12 cellular contexts compared by ENCODE assay signal in the genomic region with DNA sequence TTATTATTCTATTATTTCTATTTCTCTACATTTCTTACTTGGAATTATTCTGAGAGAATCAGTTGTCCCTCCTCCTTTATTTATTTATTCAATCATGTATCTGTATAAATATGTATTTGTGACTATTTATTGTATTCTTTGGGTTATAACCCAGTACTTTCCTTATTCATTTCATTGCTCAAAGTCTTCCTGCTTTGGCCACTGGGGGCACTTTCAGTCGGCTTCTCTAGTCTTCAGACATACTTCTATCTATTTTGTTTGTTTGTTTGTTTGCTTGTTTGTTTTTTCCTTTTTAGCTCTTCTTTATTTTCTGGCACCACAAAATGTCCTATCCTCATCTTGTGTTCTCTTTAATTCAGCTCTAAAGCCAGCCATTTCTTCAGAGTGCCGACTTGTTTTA.
DNase-seq lines count a peak whose midpoint lies in the region; ATAC-seq and TF ChIP-seq lines count a peak whose summit lies in the region.
"Had no signal": no experiment of that assay in that cellular context is flagged by ENCODE, and none has a peak within 500 bp of the region (broad histone marks: within the 10 kb centered on the region; RNA-seq: fewer than 3 reads in every experiment).

No MANE protein-coding gene starts in this region.

- H3K9me3 Mint-ChIP-seq in Calu3 (ENCODE audit: low read depth, unreplicated experiment) = no peaks in the 10 kb centered on the region
- H3K9me3 Mint-ChIP-seq in activated CD8-positive, alpha-beta T cell treated with anti-CD3 and anti-CD28 coated beads for 36 hours = no peaks in the 10 kb centered on the region

- CTCF ChIA-PET in Calu3 (lab: Charles Lee) = no interaction called here
- CTCF ChIA-PET in activated CD8-positive, alpha-beta T cell treated with anti-CD3 and anti-CD28 coated beads for 36 hours (lab: Charles Lee) = interaction anchor here (1.2 to 3.6 kb wide), 4 partner anchors 11 to 50 kb away, joined by 3 to 23 read pairs (median 5); no protein-coding TSS in a partner anchor

- ATAC-seq in GM18870 (IDR thresholded peaks at IDR 0.05; ENCODE audit: unreplicated experiment) = peak; percentile 44
- no peak for ATAC-seq in left colon
- no peak for ATAC-seq in activated CD8-positive, alpha-beta T cell treated with anti-CD3 and anti-CD28 coated beads for 36 hours

- no peak overlapping the region for H3K4me3 ChIP-seq in AG09309 (ENCODE audit: control insufficient read depth, low read depth, low read length)
- no peak overlapping the region for H3K4me3 ChIP-seq in fibroblast of pulmonary artery (replicated peaks; ENCODE audit: low read depth, low read length)

- H3K4me1 Mint-ChIP-seq in Calu3 (ENCODE audit: low read depth, unreplicated experiment) = no peaks in the 10 kb centered on the region
- H3K4me1 Mint-ChIP-seq in activated CD8-positive, alpha-beta T cell treated with anti-CD3 and anti-CD28 coated beads for 36 hours (ENCODE audit: low read depth) = no peaks in the 10 kb centered on the region

- no peaks in the 10 kb centered on the region for H3K36me3 Mint-ChIP-seq in Calu3 (ENCODE audit: insufficient read depth, unreplicated experiment)
- no peaks in the 10 kb centered on the region for H3K36me3 Mint-ChIP-seq in activated CD8-positive, alpha-beta T cell treated with anti-CD3 and anti-CD28 coated beads for 36 hours (ENCODE audit: low read depth)
- H3K36me3 Mint-ChIP-seq: CD4-positive, alpha-beta memory T cell had no signal

- no peak overlapping the region for H3K27ac Mint-ChIP-seq in Calu3 (ENCODE audit: unreplicated experiment)
- no peak overlapping the region for H3K27ac Mint-ChIP-seq in activated CD8-positive, alpha-beta T cell treated with anti-CD3 and anti-CD28 coated beads for 36 hours
- H3K27ac Mint-ChIP-seq: CD4-positive, alpha-beta memory T cell had no signal

- POLR2A ChIA-PET in activated CD8-positive, alpha-beta T cell treated with anti-CD3 and anti-CD28 coated beads for 36 hours (lab: Charles Lee) = no interaction called here

- no peak overlapping the region for H3K4me3 Mint-ChIP-seq in Calu3 (ENCODE audit: low read depth, unreplicated experiment)
- H3K4me3 Mint-ChIP-seq in activated CD8-positive, alpha-beta T cell treated with anti-CD3 and anti-CD28 coated beads for 36 hours = no peak overlapping the region
- H3K4me3 Mint-ChIP-seq: CD4-positive, alpha-beta memory T cell had no signal

- DNase-seq in AG09309 (ENCODE audit: low read depth) (no peak), OCI-M1 (lab: John Stamatoyannopoulos, UW) (peak; percentile 32), fibroblast of pulmonary artery (ENCODE audit: low read depth) (no peak), left colon (no peak), Calu3 (no peak), glomerular visceral epithelial cell (ENCODE audit: extremely low spot score) (no peak)
- DNase-seq in activated CD8-positive, alpha-beta T cell treated with anti-CD3 and anti-CD28 coated beads for 36 hours = no peak
- DNase-seq: activated CD8-positive, alpha-beta memory T cell treated with anti-CD3 and anti-CD28 coated beads for 24 hours; CD4-positive, alpha-beta memory T cell; hypothalamus; NCI-H1092 treated with DMSO at 0.1 percent for 48 hours had no signal

- intact Hi-C loops in left colon (cut with DNase I, micrococcal nuclease) (no loop called here), Calu3 (cut with micrococcal nuclease; ENCODE audit: unreplicated experiment) (no loop called here)
- intact Hi-C loops in activated CD8-positive, alpha-beta T cell treated with anti-CD3 and anti-CD28 coated beads for 36 hours (cut with micrococcal nuclease) = no loop called here

- H3K27me3 Mint-ChIP-seq in Calu3 (ENCODE audit: unreplicated experiment) = no peaks in the 10 kb centered on the region
- H3K27me3 Mint-ChIP-seq in activated CD8-positive, alpha-beta T cell treated with anti-CD3 and anti-CD28 coated beads for 36 hours = peaks cover 11% of the 10 kb centered on the region

- BruUV-seq in Calu3 (replicated peaks; lab: Mats Ljungman, UMichigan) = no TSS peak

- TF ChIP-seq CTCF in AG09309 (IDR thresholded peaks at IDR 0.05; ENCODE audit: control insufficient read depth, insufficient read depth, low read depth, low read length, missing control alignments) (peak; percentile 45), fibroblast of pulmonary artery (IDR thresholded peaks at IDR 0.05; ENCODE audit: low read length, missing control alignments) (peak; percentile 53), Calu3 (IDR thresholded peaks at IDR 0.05; ENCODE audit: unreplicated experiment) (no peak)
- TF ChIP-seq CTCF in activated CD8-positive, alpha-beta T cell treated with anti-CD3 and anti-CD28 coated beads for 36 hours (IDR thresholded peaks at IDR 0.05) = no peak

Comparison
In these comparisons a context has a peak if more than half of its experiments do, and no peak if none do; other contexts are left out.
1. CTCF ChIP-seq: peak in AG09309 (single experiment) and fibroblast of pulmonary artery (single experiment); none in Calu3 (single experiment) and activated CD8-positive, alpha-beta T cell treated with anti-CD3 and anti-CD28 coated beads for 36 hours (single experiment).